ENCODE assay signal across 14 cellular contexts in genomic region chr17:47990962-47991731, GRCh38.
DNase-seq lines count a peak whose midpoint lies in the region; ATAC-seq and TF ChIP-seq lines count a peak whose summit lies in the region.
"Had no signal": no experiment of that assay in that cellular context is flagged by ENCODE, and none has a peak within 500 bp of the region (broad histone marks: within the 10 kb centered on the region; RNA-seq: fewer than 3 reads in every experiment).

No MANE protein-coding gene starts in this region.

- H3K4me3 ChIP-seq in foreskin fibroblast (ENCODE audit: low read depth in 1 of 2, low read length in 2 of 2): no peak overlapping the region

- TF ChIP-seq CTCF in foreskin fibroblast (IDR thresholded peaks at IDR 0.05; ENCODE audit: low read depth, low read length): no peak

- DNase-seq in NCI-H1417 (lab: John Stamatoyannopoulos, UW): peak in 2 of 3 experiments; percentile 59 to 82
- DNase-seq in NCI-H1417 treated with DMSO at 0.1 percent for 48 hours (lab: John Stamatoyannopoulos, UW): no peak
- peak; percentile 14 for DNase-seq in NCI-H82 treated with DMSO at 0.1 percent for 48 hours (lab: John Stamatoyannopoulos, UW; ENCODE audit: unreplicated experiment)
- DNase-seq in foreskin fibroblast: peak; percentile 49 to 80
- peak; percentile 73 for DNase-seq in retina
- no peak for DNase-seq in NCI-H446 treated with DMSO at 0.1 percent for 48 hours (lab: John Stamatoyannopoulos, UW)
- no peak for DNase-seq in DMS153 treated with DMSO at 0.1 percent for 48 hours (lab: John Stamatoyannopoulos, UW; ENCODE audit: unreplicated experiment)
- DNase-seq: activated CD4-positive, alpha-beta T cell treated with anti-CD3 and anti-CD28 coated beads, Interleukin-2, amount 10 ng/mL, durations not matched to agents 7 days and 5 days; CD4-positive, CD25-positive, alpha-beta regulatory T cell; hypothalamus; NCI-H774; small intestine; stimulated activated naive CD8-positive, alpha-beta T cell treated with anti-CD3 and anti-CD28 coated beads, Interleukin-15, Interleukin-2, amounts not matched to agents 100 U/mL and 50 U/mL, for 24 hours had no signal

- no peak for ATAC-seq in GM21390 (IDR thresholded peaks at IDR 0.05; ENCODE audit: unreplicated experiment)
- ATAC-seq: stimulated activated naive CD8-positive, alpha-beta T cell treated with anti-CD3 and anti-CD28 coated beads, Interleukin-15, Interleukin-2, amounts not matched to agents 100 U/mL and 50 U/mL, for 24 hours had no signal

Comparison
In these comparisons a context has a peak if more than half of its experiments do, and no peak if none do; other contexts are left out.
1. DNase-seq: peak in NCI-H1417 (2 of 3), NCI-H82 treated with DMSO at 0.1 percent for 48 hours (single experiment), foreskin fibroblast (2 of 2) and retina (single experiment); none in NCI-H1417 treated with DMSO at 0.1 percent for 48 hours (single experiment), NCI-H446 treated with DMSO at 0.1 percent for 48 hours (single experiment) and DMS153 treated with DMSO at 0.1 percent for 48 hours (single experiment).